ENCODE assay signal across 6 cellular contexts in the genomic region with DNA sequence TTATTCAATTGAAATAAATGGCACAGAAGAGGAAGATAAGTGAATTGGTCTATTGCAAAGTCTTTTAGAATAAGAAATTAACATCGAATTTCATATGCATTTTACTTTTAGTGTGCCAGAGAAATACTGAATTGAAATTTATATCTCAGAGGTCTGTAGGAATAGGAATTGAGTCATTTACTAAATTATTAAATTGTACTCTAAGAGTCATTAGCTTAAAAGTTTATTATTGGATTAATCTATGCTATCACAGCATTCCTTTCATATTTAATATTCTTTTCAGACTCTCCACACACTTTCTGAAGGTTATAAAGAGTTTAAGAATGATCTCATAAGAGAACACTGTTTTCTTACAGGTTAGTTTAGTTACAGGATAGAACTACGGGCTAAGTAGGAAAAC.
"Had no signal": no experiment of that assay in that cellular context is flagged by ENCODE, and none has a peak within 500 bp of the region (broad histone marks: within the 10 kb centered on the region; RNA-seq: fewer than 3 reads in every experiment).

No MANE protein-coding gene starts in this region.

- H3K4me3 ChIP-seq: K562 had no signal

- DNase-seq: IMR-90, KBM-7, KG1 had no signal

- H3K27ac ChIP-seq: HL-60 had no signal

- ATAC-seq: HepG2, K562 had no signal
